ENCODE assay signal across 9 cellular contexts in genomic region chr2:161165811-161166210, GRCh38. TPM values are rescaled to one million over a fixed set of nuclear protein-coding genes. Genes with fewer than 3 reads are reported as not detected.
DNase-seq lines count a peak whose midpoint lies in the region; ATAC-seq and TF ChIP-seq lines count a peak whose summit lies in the region.
"Had no signal": no experiment of that assay in that cellular context is flagged by ENCODE, and none has a peak within 500 bp of the region (broad histone marks: within the 10 kb centered on the region; RNA-seq: fewer than 3 reads in every experiment).

No MANE protein-coding gene starts in this region.

- peak overlapping the region; percentile 74 for H3K4me3 Mint-ChIP-seq in T-helper 17 cell
- peak overlapping the region in 1 of 10 donors; percentile 64 for H3K4me3 Mint-ChIP-seq in naive thymus-derived CD4-positive, alpha-beta T cell

- peaks cover 0 to 6% (median 0%) of the 10 kb centered on the region in 11 donors for H3K9me3 Mint-ChIP-seq in naive thymus-derived CD4-positive, alpha-beta T cell

- H3K4me1 ChIP-seq in naive thymus-derived CD4-positive, alpha-beta T cell (ENCODE audit: control insufficient read depth in 2 of 2, insufficient read depth in 2 of 2, low read length in 2 of 2) = peaks cover 17 to 60% of the 10 kb centered on the region in 2 donors
- peaks cover 6% of the 10 kb centered on the region for H3K4me1 ChIP-seq in testis

- H3K36me3 Mint-ChIP-seq in T-helper 17 cell (ENCODE audit: low read depth) = peaks cover 5% of the 10 kb centered on the region
- H3K36me3 Mint-ChIP-seq in naive thymus-derived CD4-positive, alpha-beta T cell = peaks cover 0 to 68% (median 21%) of the 10 kb centered on the region in 5 donors

- ATAC-seq in GM18909 (IDR thresholded peaks at IDR 0.05; ENCODE audit: poor library complexity, unreplicated experiment) = peak; percentile 35
- ATAC-seq in HG03095 (IDR thresholded peaks at IDR 0.05; ENCODE audit: unreplicated experiment) = peak; percentile 30
- no peak for ATAC-seq in T-helper 17 cell
- peak; percentile 21 for ATAC-seq in naive thymus-derived CD4-positive, alpha-beta T cell
- no peak for ATAC-seq in HG02840 (IDR thresholded peaks at IDR 0.05; ENCODE audit: low FRiP score, unreplicated experiment)

- no peaks in the 10 kb centered on the region for H3K9me3 ChIP-seq in T-helper 17 cell (ENCODE audit: control insufficient read depth, low read length, poor library complexity, severe bottlenecking)
- no peaks in the 10 kb centered on the region for H3K9me3 ChIP-seq in naive thymus-derived CD4-positive, alpha-beta T cell (ENCODE audit: control insufficient read depth in 2 of 3, low read length in 3 of 3)
- no peaks in the 10 kb centered on the region for H3K9me3 ChIP-seq in testis

- H3K27ac Mint-ChIP-seq in T-helper 17 cell = peak overlapping the region; percentile 100
- H3K27ac Mint-ChIP-seq in naive thymus-derived CD4-positive, alpha-beta T cell = peak overlapping the region in 2 of 9 donors; percentile 10 to 87

- no peak for TF ChIP-seq CTCF in testis (IDR thresholded peaks at IDR 0.05)

- DNase-seq in T-helper 17 cell = no peak
- no peak for DNase-seq in naive thymus-derived CD4-positive, alpha-beta T cell
- DNase-seq in ecto neural progenitor cell (ENCODE audit: low spot score) = no peak
- DNase-seq in NCI-H2227 treated with DMSO at 0.1 percent for 48 hours (lab: John Stamatoyannopoulos, UW) = no peak
- DNase-seq in testis = no peak

- peaks cover 0 to 7% (median 0%) of the 10 kb centered on the region in 3 experiments for H3K36me3 ChIP-seq in naive thymus-derived CD4-positive, alpha-beta T cell (ENCODE audit: control insufficient read depth in 2 of 3, insufficient read depth in 3 of 3, low read length in 3 of 3)
- H3K36me3 ChIP-seq in testis (ENCODE audit: low read depth, missing control alignments) = no peaks in the 10 kb centered on the region

- no peaks in the 10 kb centered on the region for H3K27me3 ChIP-seq in naive thymus-derived CD4-positive, alpha-beta T cell (ENCODE audit: control insufficient read depth in 2 of 2, insufficient read depth in 2 of 2, low read length in 2 of 2)
- H3K27me3 ChIP-seq in testis = no peaks in the 10 kb centered on the region

- CTCF ChIA-PET in naive thymus-derived CD4-positive, alpha-beta T cell (lab: Charles Lee) = no interaction called here

- POLR2A ChIA-PET in naive thymus-derived CD4-positive, alpha-beta T cell (lab: Charles Lee) = interaction anchor here (0.9 kb wide), 1 partner anchor 32 kb away, joined by 3 read pairs; no protein-coding TSS in a partner anchor

- no peak overlapping the region for H3K4me3 ChIP-seq in naive thymus-derived CD4-positive, alpha-beta T cell (ENCODE audit: low read length)
- H3K4me3 ChIP-seq in testis = no peak overlapping the region

- TF ChIP-seq POLR2A in testis (IDR thresholded peaks at IDR 0.05) = no peak

- no peak overlapping the region for H3K27ac ChIP-seq in naive thymus-derived CD4-positive, alpha-beta T cell (ENCODE audit: low read depth, low read length)
- no peak overlapping the region for H3K27ac ChIP-seq in testis
- H3K27ac ChIP-seq: VCaP had no signal

- intact Hi-C loops in naive thymus-derived CD4-positive, alpha-beta T cell (cut with micrococcal nuclease) = loop anchor here in 1 of 2 donors (1.0 to 10.0 kb wide), 3 partner anchors 89 to 829 kb away; partner anchors contain the start of gene RBMS1
- intact Hi-C loops in testis (cut with DNase I; ENCODE audit: low total_unique reads) = no loop called here

- WGBS in testis, 2 donors = 95 to 98% methylated on average over 1 of the region's 1 CpG

- peaks cover 71% of the 10 kb centered on the region for H3K4me1 Mint-ChIP-seq in T-helper 17 cell
- peaks cover 56 to 92% (median 85%) of the 10 kb centered on the region in 7 donors for H3K4me1 Mint-ChIP-seq in naive thymus-derived CD4-positive, alpha-beta T cell

- no peaks in the 10 kb centered on the region for H3K27me3 Mint-ChIP-seq in T-helper 17 cell
- no peaks in the 10 kb centered on the region for H3K27me3 Mint-ChIP-seq in naive thymus-derived CD4-positive, alpha-beta T cell

RNA-seq across cellular contexts. Expression of gene TANK, which starts 5.6 kb away (rescaled TPM):
- 100 to 1,000 TPM; 129 to 134 TPM for total RNA-seq in T-helper 17 cell
- total RNA-seq in naive thymus-derived CD4-positive, alpha-beta T cell = 100 to 1,000 TPM in 2 of 5 experiments, 10 to 100 TPM in 3; 57.4 to 142 (median 62.4) TPM
- polyA plus RNA-seq in naive thymus-derived CD4-positive, alpha-beta T cell = 10 to 100 TPM; 45.5 to 50.3 TPM
- 10 to 100 TPM; 52.8 to 63.6 TPM for total RNA-seq in testis
- 34.7 TPM for polyA plus RNA-seq in testis (ENCODE audit: insufficient read depth, low read depth, low replicate concordance)

Comparison
In these comparisons a context has a peak if more than half of its experiments do, and no peak if none do; other contexts are left out.
1. ATAC-seq: peak in GM18909 (single experiment), HG03095 (single experiment) and naive thymus-derived CD4-positive, alpha-beta T cell (single experiment); none in T-helper 17 cell (single experiment) and HG02840 (single experiment).